In genomic region chr3:193869221-193870201, GRCh38 we compare ENCODE assay signal across 1 cellular context.
TF ChIP-seq lines count a peak whose summit lies in the region.

No MANE protein-coding gene starts in this region.

TF ChIP-seq in HCT116, 20 proteins besides CTCF, POLR2A, EP300 and RAD21 (continued from another document):
- no peak for TF ChIP-seq ATF3 (IDR thresholded peaks at IDR 0.05)
- no peak for TF ChIP-seq CEBPB (IDR thresholded peaks at IDR 0.05; ENCODE audit: low read depth)
- no peak for TF ChIP-seq FOSL1 (IDR thresholded peaks at IDR 0.05; ENCODE audit: low read depth)
TF ChIP-seq in HCT116: peak in this region for 4.
